ENCODE assay signal across 15 cellular contexts in genomic region chr1:47859092-47859743, GRCh38.
DNase-seq lines count a peak whose midpoint lies in the region; TF ChIP-seq lines count a peak whose summit lies in the region.
"Had no signal": no experiment of that assay in that cellular context is flagged by ENCODE, and none has a peak within 500 bp of the region (broad histone marks: within the 10 kb centered on the region; RNA-seq: fewer than 3 reads in every experiment).

No MANE protein-coding gene starts in this region.

- H3K4me1 Mint-ChIP-seq in neural progenitor cell: peaks cover 4% of the 10 kb centered on the region

- no peak overlapping the region for H3K27ac Mint-ChIP-seq in neural progenitor cell
- H3K27ac Mint-ChIP-seq: CD4-positive, alpha-beta T cell had no signal

- H3K4me3 ChIP-seq in BLaER1 treated with 17β-estradiol and CSF1 and Interleukin-3, amounts not matched to agents 10 nM and 100 nM: no peak overlapping the region
- H3K4me3 ChIP-seq in MG63: no peak overlapping the region
- H3K4me3 ChIP-seq in neural progenitor cell: no peak overlapping the region

- H4K20me1 ChIP-seq in BLaER1 treated with 17β-estradiol and CSF1 and Interleukin-3, amounts not matched to agents 10 nM and 100 nM: no peaks in the 10 kb centered on the region
- H4K20me1 ChIP-seq in neural progenitor cell (ENCODE audit: low read depth): no peaks in the 10 kb centered on the region

- H3K4me3 Mint-ChIP-seq in neural progenitor cell: no peak overlapping the region
- H3K4me3 Mint-ChIP-seq: CD4-positive, alpha-beta T cell had no signal

- H3K36me3 Mint-ChIP-seq in neural progenitor cell: no peaks in the 10 kb centered on the region

- peaks cover 2% of the 10 kb centered on the region for H3K27me3 Mint-ChIP-seq in neural progenitor cell (ENCODE audit: insufficient read depth, low read depth)

- peak overlapping the region in 9 of 11 experiments; percentile 34 to 77 (median 62); a peak in 17 of 22 replicates for H3K4me2 ChIP-seq in BLaER1 treated with 17β-estradiol and CSF1 and Interleukin-3, amounts not matched to agents 10 nM and 100 nM
- H3K4me2 ChIP-seq in neural progenitor cell: no peak overlapping the region

- H3K9me3 Mint-ChIP-seq in neural progenitor cell: no peaks in the 10 kb centered on the region
- H3K9me3 Mint-ChIP-seq: CD4-positive, alpha-beta T cell had no signal

- no peak overlapping the region for H3K9ac ChIP-seq in BLaER1 treated with 17β-estradiol and CSF1 and Interleukin-3, amounts not matched to agents 10 nM and 100 nM
- no peak overlapping the region for H3K9ac ChIP-seq in neural progenitor cell

- H3K27ac ChIP-seq in BLaER1 treated with 17β-estradiol and CSF1 and Interleukin-3, amounts not matched to agents 10 nM and 100 nM: no peak overlapping the region
- H3K27ac ChIP-seq in neural progenitor cell: no peak overlapping the region

- peaks cover 0 to 18% (median 12%) of the 10 kb centered on the region in 10 experiments; a peak in 15 of 20 replicates for H3K4me1 ChIP-seq in BLaER1 treated with 17β-estradiol and CSF1 and Interleukin-3, amounts not matched to agents 10 nM and 100 nM
- no peaks in the 10 kb centered on the region for H3K4me1 ChIP-seq in neural progenitor cell

- H2AFZ ChIP-seq in neural progenitor cell (replicated peaks): no peak overlapping the region

- no peak for TF ChIP-seq CTCF in neural progenitor cell (IDR thresholded peaks at IDR 0.05)

- no peaks in the 10 kb centered on the region for H3F3A ChIP-seq in neural progenitor cell (ENCODE audit: low read depth)

- H3K27me3 ChIP-seq in BLaER1 treated with 17β-estradiol and CSF1 and Interleukin-3, amounts not matched to agents 10 nM and 100 nM: no peaks in the 10 kb centered on the region
- H3K27me3 ChIP-seq in MG63 (no peaks in the 10 kb centered on the region), neural progenitor cell (no peaks in the 10 kb centered on the region)

- no peaks in the 10 kb centered on the region for H3K9me3 ChIP-seq in BLaER1 treated with 17β-estradiol and CSF1 and Interleukin-3, amounts not matched to agents 10 nM and 100 nM (replicated peaks in 1 of 11)
- H3K9me3 ChIP-seq in MG63 (no peaks in the 10 kb centered on the region; the same call in 1 of the 2 replicates), neural progenitor cell (ENCODE audit: low read depth) (no peaks in the 10 kb centered on the region)

- no peaks in the 10 kb centered on the region for H3K79me2 ChIP-seq in neural progenitor cell (ENCODE audit: low read depth)

- H3K36me3 ChIP-seq in BLaER1 treated with 17β-estradiol and CSF1 and Interleukin-3, amounts not matched to agents 10 nM and 100 nM: no peaks in the 10 kb centered on the region
- H3K36me3 ChIP-seq in MG63: no peaks in the 10 kb centered on the region
- no peaks in the 10 kb centered on the region for H3K36me3 ChIP-seq in neural progenitor cell

- DNase-seq in MG63: peak; percentile 49
- DNase-seq in astrocyte of the hippocampus (ENCODE audit: low read depth, low spot score): peak; percentile 10
- DNase-seq in kidney tubule cell (ENCODE audit: low spot score): peak; percentile 44
- no peak for DNase-seq in HuH-7 (ENCODE audit: low spot score)
- DNase-seq in neural progenitor cell (ENCODE audit: low spot score): no peak
- no peak for DNase-seq in UCSD-AML1 (lab: John Stamatoyannopoulos, UW; ENCODE audit: unreplicated experiment)
- DNase-seq: Calu3; CD4-positive, alpha-beta T cell; HCEC 1CT; IMR-90; NCI-H1092; NCI-H2227 treated with DMSO at 0.1 percent for 48 hours; NCI-H524 treated with DMSO at 0.1 percent for 48 hours; RPMI8226 had no signal

Comparison
In these comparisons a context has a peak if more than half of its experiments do, and no peak if none do; other contexts are left out.
1. DNase-seq: peak in MG63 (single experiment), astrocyte of the hippocampus (single experiment) and kidney tubule cell (single experiment); none in HuH-7 (single experiment), neural progenitor cell (single experiment) and UCSD-AML1 (single experiment).